Comparison of ENCODE assay signal across 35 cellular contexts in the genomic region with DNA sequence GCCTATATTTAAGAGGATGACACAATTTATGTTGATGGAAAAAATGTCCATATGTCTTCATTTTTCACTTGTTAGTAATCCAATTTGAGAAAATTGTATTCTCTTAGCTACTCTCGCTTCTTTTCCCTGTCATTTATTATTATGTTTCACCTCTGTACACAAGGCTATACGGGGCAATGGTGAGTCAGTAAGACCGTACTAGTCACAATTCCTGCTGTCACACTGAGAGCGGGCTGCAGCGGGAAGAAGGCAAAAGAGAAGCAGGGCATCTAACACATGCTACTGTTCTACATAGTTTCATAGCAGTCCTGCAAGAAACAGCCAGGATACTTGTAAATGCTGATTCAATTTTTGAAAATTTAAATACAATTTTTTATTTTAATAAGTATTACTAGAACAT. TPM values are rescaled to one million over a fixed set of nuclear protein-coding genes. Genes with fewer than 3 reads are reported as not detected.
"Had no signal": no experiment of that assay in that cellular context is flagged by ENCODE, and none has a peak within 500 bp of the region (broad histone marks: within the 10 kb centered on the region; RNA-seq: fewer than 3 reads in every experiment).

No MANE protein-coding gene starts in this region.

- DNase-seq: activated CD4-positive, alpha-beta memory T cell treated with anti-CD3 and anti-CD28 coated beads for 36 hours; activated CD4-positive, alpha-beta T cell treated with anti-CD3 and anti-CD28 coated beads for 36 hours; activated CD4-positive, alpha-beta T cell treated with anti-CD3 and anti-CD28 coated beads, Interleukin-2, amount 10 ng/mL, durations not matched to agents 24 days and 14 days; activated CD4-positive, CD25-positive, alpha-beta regulatory T cell; activated CD4-positive, CD25-positive, alpha-beta regulatory T cell treated with anti-CD3 and anti-CD28 coated beads, Interleukin-2, amount 50 U/mL, for 72 hours; activated CD8-positive, alpha-beta memory T cell treated with anti-CD3 and anti-CD28 coated beads, Interleukin-2, amount 10 ng/mL, durations not matched to agents 7 days and 5 days; activated CD8-positive, alpha-beta memory T cell treated with anti-CD3 and anti-CD28 coated beads, Interleukin-2, amount 50 U/mL, for 4 hours; activated CD8-positive, alpha-beta T cell treated with anti-CD3 and anti-CD28 coated beads, Interleukin-2, amount 10 ng/mL, durations not matched to agents 7 days and 5 days; activated gamma-delta T cell; activated naive CD4-positive, alpha-beta T cell; activated naive CD4-positive, alpha-beta T cell treated with anti-CD3 and anti-CD28 coated beads, Interleukin-2, amount 10 ng/mL, durations not matched to agents 7 days and 5 days; activated naive CD8-positive, alpha-beta T cell treated with anti-CD3 and anti-CD28 coated beads, Interleukin-2, amount 10 ng/mL, durations not matched to agents 7 days and 5 days; activated T-cell treated with anti-CD3 and anti-CD28 coated beads, Interleukin-2, amount 50 U/mL, for 24 hours; activated T-cell treated with anti-CD3 and anti-CD28 coated beads, Interleukin-2, amount 50 U/mL, for 72 hours; central memory CD4-positive, alpha-beta T cell; cerebellar nuclear complex; colonic mucosa; effector memory CD4-positive, alpha-beta T cell; endodermal cell; erythroblast; foreskin melanocyte; heart right ventricle; T-helper 17 cell; T1000 had no signal

- H3K4me3 ChIP-seq: ascending aorta, breast epithelium, cardiac muscle cell, colonic mucosa, esophagus muscularis mucosa, gastroesophageal sphincter, heart right ventricle, hepatocyte had no signal

- H3K27me3 ChIP-seq: ascending aorta, breast epithelium, cardiac muscle cell, colonic mucosa, esophagus muscularis mucosa, gastroesophageal sphincter, heart right ventricle, hepatocyte had no signal

- H3K27ac ChIP-seq: ascending aorta, breast epithelium, cardiac muscle cell, colonic mucosa, esophagus muscularis mucosa, gastroesophageal sphincter, heart right ventricle, hepatocyte had no signal

RNA-seq across cellular contexts. Expression of a gene that starts 23.3 kb away (rescaled TPM):
- total RNA-seq: activated CD4-positive, alpha-beta memory T cell treated with anti-CD3 and anti-CD28 coated beads for 36 hours; activated CD4-positive, alpha-beta T cell treated with anti-CD3 and anti-CD28 coated beads for 36 hours; activated CD4-positive, alpha-beta T cell treated with anti-CD3 and anti-CD28 coated beads, Interleukin-2, amount 10 ng/mL, durations not matched to agents 24 days and 14 days; activated CD8-positive, alpha-beta memory T cell treated with anti-CD3 and anti-CD28 coated beads for 36 hours; activated CD8-positive, alpha-beta memory T cell treated with anti-CD3 and anti-CD28 coated beads, Interleukin-2, amount 10 ng/mL, durations not matched to agents 7 days and 5 days; activated CD8-positive, alpha-beta T cell treated with anti-CD3 and anti-CD28 coated beads, Interleukin-2, amount 10 ng/mL, durations not matched to agents 7 days and 5 days; activated naive CD4-positive, alpha-beta T cell treated with anti-CD3 and anti-CD28 coated beads, Interleukin-2, amount 50 U/mL, for 72 hours; activated naive CD8-positive, alpha-beta T cell treated with anti-CD3 and anti-CD28 coated beads, Interleukin-2, amount 10 ng/mL, durations not matched to agents 7 days and 5 days; activated T-cell treated with anti-CD3 and anti-CD28 coated beads, Interleukin-2, amount 50 U/mL, for 72 hours; ascending aorta; breast epithelium; cardiac muscle cell; colonic mucosa; dermis microvascular lymphatic vessel endothelial cell; esophagus muscularis mucosa; fibroblast of villous mesenchyme; gastroesophageal sphincter; glomerular endothelial cell; heart right ventricle; hepatocyte; T-helper 17 cell had no signal
- polyA plus RNA-seq: cardiac muscle cell, heart right ventricle, hepatocyte had no signal
